ENCODE assay signal across 15 cellular contexts in the genomic region with DNA sequence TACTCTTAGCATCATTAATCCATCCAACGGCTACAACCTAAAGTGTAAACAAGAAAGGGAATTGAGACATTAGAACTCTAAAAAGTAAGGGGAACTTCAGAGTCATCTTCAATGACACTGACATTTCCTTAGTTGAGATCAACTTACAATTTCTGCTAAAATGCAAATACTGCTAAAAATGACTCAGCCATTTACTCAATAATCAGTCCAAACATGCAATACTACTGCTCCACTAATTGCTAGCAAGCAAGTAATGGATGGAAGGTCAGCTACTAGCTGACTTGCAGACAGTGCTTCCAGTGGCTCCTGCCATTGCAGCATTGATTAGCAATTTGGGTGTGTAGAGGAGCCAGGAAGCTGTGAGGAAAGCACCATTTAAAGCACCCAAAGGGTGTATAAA. TPM values are rescaled to one million over a fixed set of nuclear protein-coding genes. Genes with fewer than 3 reads are reported as not detected.
A peak's percentile ranks its signal among the peaks of the same experiment; 100 is the strongest.
DNase-seq lines count a peak whose midpoint lies in the region; ATAC-seq, FAIRE-seq and TF ChIP-seq lines count a peak whose summit lies in the region.
"Had no signal": no experiment of that assay in that cellular context is flagged by ENCODE, and none has a peak within 500 bp of the region (broad histone marks: within the 10 kb centered on the region; RNA-seq: fewer than 3 reads in every experiment).

No MANE protein-coding gene starts in this region.

- peak; percentile 57 for FAIRE-seq in GM12892 (lab: Jason Lieb, UNC)

- dilution Hi-C loops in mammary epithelial cell (cut with HindIII; ENCODE audit: low sequenced_read_pairs): no loop called here

- in situ Hi-C loops in mammary epithelial cell (cut with MboI; ENCODE audit: low sequenced_read_pairs in 2 of 2): loop anchor here (5.0 to 10.0 kb wide), 4 partner anchors 81 to 233 kb away; partner anchors contain the start of gene CCDC80 (in 2 of the 2)

- H3K9ac ChIP-seq in mammary epithelial cell (ENCODE audit: insufficient read depth, low read length): no peak overlapping the region

- H3K27me3 ChIP-seq in mammary epithelial cell (ENCODE audit: insufficient read depth, low read length): no peaks in the 10 kb centered on the region
- H3K27me3 ChIP-seq: Peyer's patch, suprapubic skin had no signal

- H2AFZ ChIP-seq in mammary epithelial cell (ENCODE audit: low read depth, low read length): no peak overlapping the region

- H3K36me3 ChIP-seq in mammary epithelial cell (ENCODE audit: insufficient read depth, low read length): no peaks in the 10 kb centered on the region
- H3K36me3 ChIP-seq: lower lobe of right lung, Peyer's patch, suprapubic skin had no signal

- no peak for TF ChIP-seq CTCF in mammary epithelial cell (conservative IDR thresholded peaks at IDR 0.05 in 1 of 2, IDR thresholded peaks at IDR 0.05 in 1 of 2; ENCODE audit: extremely low read depth in 1 of 2, insufficient read depth in 1 of 2, low read depth in 1 of 2, low read length in 2 of 2)

- CTCF ChIA-PET in mammary epithelial cell (lab: Charles Lee; ENCODE audit: low non-redundant PET): interaction anchor here (0.6 kb wide), 2 partner anchors 171 to 179 kb away, joined by 3 to 4 read pairs; no protein-coding TSS in a partner anchor

- no TSS peak for BruUV-seq in mammary epithelial cell (replicated peaks; lab: Mats Ljungman, UMichigan)

- no peak overlapping the region for H3K4me2 ChIP-seq in mammary epithelial cell (ENCODE audit: insufficient read depth, low read depth, low read length)

- H4K20me1 ChIP-seq in mammary epithelial cell (ENCODE audit: insufficient read depth, low read length): no peaks in the 10 kb centered on the region

- 79% methylated on average over 1 of the region's 1 CpG for WGBS in mammary epithelial cell (ENCODE audit: low coverage, missing lambda C conversion rate)

- TF ChIP-seq POLR2A in GM12892 (IDR thresholded peaks at IDR 0.05; ENCODE audit: low read depth, low read length): no peak

- no peaks in the 10 kb centered on the region for H3K9me3 ChIP-seq in mammary epithelial cell (replicated peaks; ENCODE audit: insufficient read depth, low read length)
- H3K9me3 ChIP-seq: lower lobe of right lung, Peyer's patch, suprapubic skin had no signal

- no peaks in the 10 kb centered on the region for H3K79me2 ChIP-seq in mammary epithelial cell (ENCODE audit: insufficient read depth, low read length)

- no peak overlapping the region for H3K27ac ChIP-seq in mammary epithelial cell (ENCODE audit: insufficient read depth, low read depth, low read length)
- H3K27ac ChIP-seq: lower lobe of right lung, Peyer's patch, suprapubic skin had no signal

- intact Hi-C loops in mammary epithelial cell (cut with micrococcal nuclease): loop anchor here (5.0 kb wide), 1 partner anchor 159 kb away; the partner anchor contains the start of gene CD200R1

- no peak overlapping the region for H3K4me3 ChIP-seq in mammary epithelial cell (replicated peaks in 1 of 3; ENCODE audit: insufficient read depth in 1 of 3, low read depth in 2 of 3, low read length in 3 of 3)
- H3K4me3 ChIP-seq: lower lobe of right lung, Peyer's patch, suprapubic skin had no signal

- peaks cover 7% of the 10 kb centered on the region for H3K4me1 ChIP-seq in mammary epithelial cell (ENCODE audit: insufficient read depth, low read length)
- H3K4me1 ChIP-seq: suprapubic skin had no signal

- no peak for ATAC-seq in HG03520 (IDR thresholded peaks at IDR 0.05; ENCODE audit: unreplicated experiment)
- ATAC-seq: activated CD8-positive, alpha-beta T cell treated with anti-CD3 and anti-CD28 coated beads for 36 hours; lower lobe of right lung had no signal

- DNase-seq in GM12892 (ENCODE audit: insufficient read length): no peak
- peak; percentile 95 for DNase-seq in NOMO-1 treated with DMSO at 0.1 percent for 48 hours (lab: John Stamatoyannopoulos, UW; ENCODE audit: unreplicated experiment)
- peak; percentile 11 for DNase-seq in mammary epithelial cell
- peak; percentile 69 for DNase-seq in renal cortical epithelial cell (ENCODE audit: low read depth)
- no peak for DNase-seq in RKO (ENCODE audit: low spot score)
- DNase-seq in LoVo (ENCODE audit: low spot score): no peak
- DNase-seq: activated CD8-positive, alpha-beta T cell treated with anti-CD3 and anti-CD28 coated beads for 36 hours; Kasumi-1; lower lobe of right lung; occipital lobe; Peyer's patch had no signal

RNA-seq across cellular contexts. Expression of gene CD200R1L, which starts 28.4 kb away (rescaled TPM):
- polyA plus RNA-seq in GM12892 (2012; ENCODE audit: missing spikeins): 0.89 TPM
- not detected for total RNA-seq in mammary epithelial cell
- polyA plus RNA-seq in mammary epithelial cell: not detected
- polyA minus RNA-seq in mammary epithelial cell: not detected
- not detected in 2 replicates for total RNA-seq in renal cortical epithelial cell
- total RNA-seq: activated CD8-positive, alpha-beta T cell treated with anti-CD3 and anti-CD28 coated beads for 36 hours; lower lobe of right lung; occipital lobe; Peyer's patch; suprapubic skin; T-helper 2 cell treated with Interferon-gamma antibody and Interleukin-4, amounts not matched to agents 100 ng/mL and 5 ng/mL, for 36 hours had no signal
- polyA plus RNA-seq: esophagus had no signal

Comparison
In these comparisons a context has a peak if more than half of its experiments do, and no peak if none do; other contexts are left out.
1. DNase-seq: peak in NOMO-1 treated with DMSO at 0.1 percent for 48 hours (single experiment), mammary epithelial cell (single experiment) and renal cortical epithelial cell (single experiment); none in GM12892 (single experiment), RKO (single experiment) and LoVo (single experiment).